ENCODE assay signal across 8 cellular contexts in the genomic region with DNA sequence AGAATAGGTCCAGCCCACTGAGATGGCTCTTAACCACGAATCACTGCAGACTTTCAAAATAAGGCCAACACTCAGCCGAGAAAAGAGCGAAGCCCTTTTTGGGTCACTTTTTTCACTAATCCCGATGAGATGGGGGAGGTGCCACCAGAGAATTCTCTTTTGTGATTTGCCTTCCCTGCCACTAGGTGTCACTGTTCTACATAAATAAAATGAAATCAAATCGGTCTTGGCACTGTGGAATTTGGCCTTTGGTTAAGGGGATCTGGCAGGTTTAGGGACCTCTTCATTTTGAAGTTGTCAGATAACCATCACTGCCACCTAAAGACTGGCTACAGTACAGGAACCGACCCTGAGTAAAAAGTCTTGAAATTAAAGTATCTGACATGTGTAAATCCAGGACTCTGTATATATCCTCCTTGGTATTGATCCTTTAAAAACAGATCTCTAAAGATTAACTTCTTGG.
A peak's percentile ranks its signal among the peaks of the same experiment; 100 is the strongest.
DNase-seq lines count a peak whose midpoint lies in the region; ATAC-seq, FAIRE-seq and TF ChIP-seq lines count a peak whose summit lies in the region.

No MANE protein-coding gene starts in this region.

- H3K27ac Mint-ChIP-seq in effector memory CD8-positive, alpha-beta T cell: no peak overlapping the region

- no peak overlapping the region for H3K9ac ChIP-seq in mesenchymal stem cell (ENCODE audit: low read length)

- no peak overlapping the region for H3K4me3 Mint-ChIP-seq in effector memory CD8-positive, alpha-beta T cell

- H2BK12ac ChIP-seq in mesenchymal stem cell (ENCODE audit: low read length in 2 of 2): no peak overlapping the region

- H3K27me3 ChIP-seq in mesenchymal stem cell (ENCODE audit: control insufficient read depth in 1 of 2, insufficient read depth in 1 of 2, low read length in 2 of 2): peaks cover 0 to 20% of the 10 kb centered on the region in 2 experiments

- peaks cover 24 to 40% of the 10 kb centered on the region in 2 donors for H3K27me3 Mint-ChIP-seq in effector memory CD8-positive, alpha-beta T cell

- H3K4me2 ChIP-seq in mesenchymal stem cell (ENCODE audit: low read length, poor library complexity, severe bottlenecking): no peak overlapping the region

- H2BK120ac ChIP-seq in mesenchymal stem cell (ENCODE audit: low read depth, low read length): no peak overlapping the region

- no peak overlapping the region for H2AFZ ChIP-seq in mesenchymal stem cell (ENCODE audit: low read depth, low read length)

- no peak overlapping the region for H3K27ac ChIP-seq in mesenchymal stem cell (ENCODE audit: low read length, poor library complexity, severe bottlenecking)

- 12% methylated on average over 4 of the region's 6 CpGs for WGBS in mesenchymal stem cell

- no peak overlapping the region for H3K4ac ChIP-seq in mesenchymal stem cell (ENCODE audit: low read depth in 1 of 2, low read length in 2 of 2)

- no peak overlapping the region for H4K8ac ChIP-seq in mesenchymal stem cell (ENCODE audit: low read length)

- H2AK5ac ChIP-seq in mesenchymal stem cell (ENCODE audit: low read length, severe bottlenecking): no peak overlapping the region

- ATAC-seq in effector memory CD8-positive, alpha-beta T cell (replicated peaks): peak; percentile 19
- ATAC-seq in GM18909 (IDR thresholded peaks at IDR 0.05; ENCODE audit: poor library complexity, unreplicated experiment): no peak

- H3K36me3 Mint-ChIP-seq in effector memory CD8-positive, alpha-beta T cell (ENCODE audit: insufficient read depth): no peaks in the 10 kb centered on the region

- no peaks in the 10 kb centered on the region for H3K36me3 ChIP-seq in mesenchymal stem cell (ENCODE audit: control insufficient read depth in 1 of 2, insufficient read depth in 2 of 2, low read depth in 1 of 2, low read length in 2 of 2)

- H3K9me3 ChIP-seq in mesenchymal stem cell (ENCODE audit: control insufficient read depth, low read length): no peaks in the 10 kb centered on the region

- no peak overlapping the region for H3K4me3 ChIP-seq in AG10803 (ENCODE audit: low read length)
- peak overlapping the region in 1 of 2 experiments; percentile 32 for H3K4me3 ChIP-seq in mesenchymal stem cell (ENCODE audit: insufficient read depth in 1 of 2, low read depth in 1 of 2, low read length in 2 of 2)

- TF ChIP-seq CTCF in AG10803 (conservative IDR thresholded peaks at IDR 0.05; ENCODE audit: low read length) (peak; percentile 78), GM13977 (IDR thresholded peaks at IDR 0.05; ENCODE audit: extremely low read depth, insufficient read depth, missing control alignments) (peak; percentile 72)

- H3K14ac ChIP-seq in mesenchymal stem cell (ENCODE audit: low read length in 2 of 2): no peak overlapping the region

- in situ Hi-C loops in GM13977 (cut with MboI; ENCODE audit: low pct_unique_long_range_greater_than_20kb, low sequenced_read_pairs, unreplicated experiment): loop anchor here (25.0 kb wide), 3 partner anchors 551 to 1624 kb away; no protein-coding TSS in a partner anchor

- no peak for FAIRE-seq in urothelium cell line (lab: Jason Lieb, UNC)

- no peak overlapping the region for H3K23ac ChIP-seq in mesenchymal stem cell (ENCODE audit: low read length in 2 of 2)

- H3K79me1 ChIP-seq in mesenchymal stem cell (replicated peaks; ENCODE audit: low read length, poor library complexity, severe bottlenecking): no peaks in the 10 kb centered on the region

- H3K4me1 ChIP-seq in mesenchymal stem cell (ENCODE audit: control insufficient read depth, insufficient read depth, low read depth, low read length): no peaks in the 10 kb centered on the region

- no peaks in the 10 kb centered on the region for H3K9me3 Mint-ChIP-seq in effector memory CD8-positive, alpha-beta T cell

- no peak overlapping the region for H4K91ac ChIP-seq in mesenchymal stem cell (ENCODE audit: low read length)

- no peak overlapping the region for H3K18ac ChIP-seq in mesenchymal stem cell (ENCODE audit: low read depth in 1 of 2, low read length in 2 of 2)

- DNase-seq in AG10803 (ENCODE audit: low read depth) (peak; percentile 53), GM13977 (ENCODE audit: low spot score) (peak; percentile 24), NCI-H2029 treated with DMSO at 0.1 percent for 48 hours (lab: John Stamatoyannopoulos, UW) (peak; percentile 88), T1000 (lab: John Stamatoyannopoulos, UW) (peak; percentile 5), mesenchymal stem cell (peak; percentile 40), urothelium cell line (ENCODE audit: low spot score) (peak; percentile 30)
- DNase-seq in effector memory CD8-positive, alpha-beta T cell: peak; percentile 2 to 16 (median 7)

- H2BK15ac ChIP-seq in mesenchymal stem cell (ENCODE audit: low read depth, poor library complexity, severe bottlenecking): no peak overlapping the region

- no peaks in the 10 kb centered on the region for H3K4me1 Mint-ChIP-seq in effector memory CD8-positive, alpha-beta T cell (ENCODE audit: low read depth in 2 of 2)

- no peak overlapping the region for H2BK5ac ChIP-seq in mesenchymal stem cell (ENCODE audit: low read depth, low read length, poor library complexity, severe bottlenecking)

Comparison
In these comparisons a context has a peak if more than half of its experiments do, and no peak if none do; other contexts are left out.
1. DNase-seq: peak in every context shown above with its lines; median percentile 88 in NCI-H2029 treated with DMSO at 0.1 percent for 48 hours; 53 in AG10803; 40 in mesenchymal stem cell; 30 in urothelium cell line; 24 in GM13977; 7 in effector memory CD8-positive, alpha-beta T cell; 5 in T1000.